In the genomic region with DNA sequence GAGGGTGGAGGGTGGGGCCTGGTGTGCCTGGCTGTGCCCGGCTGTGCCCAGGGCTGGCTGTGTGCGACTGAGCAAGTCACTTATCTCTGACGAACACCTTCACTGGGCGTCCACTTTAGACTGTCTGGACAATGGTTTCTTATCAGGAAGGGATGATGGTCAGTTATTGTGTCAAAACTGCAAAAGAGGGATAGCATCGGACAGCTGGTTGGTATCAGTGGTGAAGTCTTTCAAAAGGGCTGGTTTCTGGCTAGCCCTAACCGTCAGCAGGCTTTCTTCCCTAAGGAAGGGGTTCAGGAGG, we compare ENCODE assay signal across 23 cellular contexts. TPM values are rescaled to one million over a fixed set of nuclear protein-coding genes. Genes with fewer than 3 reads are reported as not detected.
DNase-seq lines count a peak whose midpoint lies in the region; ATAC-seq, FAIRE-seq and TF ChIP-seq lines count a peak whose summit lies in the region.
"Had no signal": no experiment of that assay in that cellular context is flagged by ENCODE, and none has a peak within 500 bp of the region (broad histone marks: within the 10 kb centered on the region; RNA-seq: fewer than 3 reads in every experiment).

No MANE protein-coding gene starts in this region.

- no peaks in the 10 kb centered on the region for H3K27me3 ChIP-seq in OCI-LY3 (ENCODE audit: low read depth, low read length)
- no peaks in the 10 kb centered on the region for H3K27me3 ChIP-seq in dorsolateral prefrontal cortex

- H3K4me2 ChIP-seq in OCI-LY3 (ENCODE audit: low read length): peak overlapping the region; percentile 35

- peak overlapping the region; percentile 16 to 69 (median 23) for H3K27ac Mint-ChIP-seq in nephron

- no peak for ATAC-seq in GM21529 (IDR thresholded peaks at IDR 0.05; ENCODE audit: unreplicated experiment)
- ATAC-seq in GM21390 (IDR thresholded peaks at IDR 0.05; ENCODE audit: unreplicated experiment): no peak
- ATAC-seq: activated CD4-positive, CD25-positive, alpha-beta regulatory T cell treated with anti-CD3 and anti-CD28 coated beads, Interleukin-2, amount 50 U/mL, for 24 hours; activated CD8-positive, alpha-beta T cell treated with anti-CD3 and anti-CD28 coated beads, Interleukin-2, amount 10 ng/mL, durations not matched to agents 7 days and 5 days; activated naive CD4-positive, alpha-beta T cell treated with anti-CD3 and anti-CD28 coated beads, Interleukin-2, amount 50 U/mL, for 72 hours had no signal

- H3K36me3 ChIP-seq in OCI-LY3 (replicated peaks; ENCODE audit: low read depth, low read length): peaks cover 70% of the 10 kb centered on the region
- H3K36me3 ChIP-seq: spleen had no signal

- no peak overlapping the region; the same call in 1 of the 2 replicates for H3K9ac ChIP-seq in OCI-LY3 (ENCODE audit: low read length)

- FAIRE-seq in urothelium cell line (lab: Jason Lieb, UNC): no peak

- H3K27me3 Mint-ChIP-seq in nephron (ENCODE audit: low read depth): peaks cover 11% of the 10 kb centered on the region

- H3K9me3 ChIP-seq in OCI-LY3 (ENCODE audit: insufficient read depth, low read length): no peaks in the 10 kb centered on the region
- H3K9me3 ChIP-seq: spleen had no signal

- TF ChIP-seq CTCF in OCI-LY3 (IDR thresholded peaks at IDR 0.05; ENCODE audit: low read depth, low read length) (no peak), dorsolateral prefrontal cortex (IDR thresholded peaks at IDR 0.05 in 54 of 56, conservative IDR thresholded peaks at IDR 0.05 in 2 of 56; ENCODE audit: low read depth in 1 of 56, partially characterized antibody in 56 of 56) (no peak), nephron (IDR thresholded peaks at IDR 0.05; ENCODE audit: unreplicated experiment in 3 of 3) (no peak)

- H3K4me3 ChIP-seq in OCI-LY3 (ENCODE audit: low read length) (0 out of 2 replicates have a peak overlapping the region, but pooled peaks have one; percentile 0), dorsolateral prefrontal cortex (no peak overlapping the region)
- H3K4me3 ChIP-seq: coronary artery, lung, spleen had no signal

- peaks cover 36% of the 10 kb centered on the region for H3K4me1 Mint-ChIP-seq in nephron

- H4K20me1 ChIP-seq in OCI-LY3 (ENCODE audit: insufficient read depth, low read length): peaks cover 74% of the 10 kb centered on the region

- intact Hi-C loops in dorsolateral prefrontal cortex (cut with DNase I): loop anchor here in 1 of 2 donors (10.0 kb wide), 1 partner anchor 48 kb away; no protein-coding TSS in a partner anchor

- peaks cover 83% of the 10 kb centered on the region for H3K4me1 ChIP-seq in OCI-LY3 (ENCODE audit: low read length)

- DNase-seq in CMK (ENCODE audit: low read depth): peak; percentile 96
- no peak for DNase-seq in dorsolateral prefrontal cortex
- no peak for DNase-seq in urothelium cell line (ENCODE audit: low spot score)
- no peak for DNase-seq in stimulated activated CD4-positive, alpha-beta T cell treated with anti-CD3 and anti-CD28 coated beads, Interleukin-15, amount 100 ng/mL, for 24 hours
- DNase-seq: activated CD8-positive, alpha-beta T cell treated with anti-CD3 and anti-CD28 coated beads, Interleukin-2, amount 10 ng/mL, durations not matched to agents 7 days and 5 days; activated T-cell treated with anti-CD3 and anti-CD28 coated beads, Interleukin-2, amount 50 U/mL, for 48 hours; DND-41; Kasumi-1; NCI-H1417; NCI-H526; nephron progenitor cell; SHP77; spleen; stimulated activated CD8-positive, alpha-beta memory T cell treated with anti-CD3 and anti-CD28 coated beads, Interleukin-4, amount 100 ng/mL, for 48 hours had no signal

- H2AFZ ChIP-seq in OCI-LY3 (ENCODE audit: low read depth, low read length): no peak overlapping the region

- H3K4me3 Mint-ChIP-seq in nephron: peak overlapping the region in 2 of 3 experiments; percentile 56 to 60
- H3K4me3 Mint-ChIP-seq: activated CD8-positive, alpha-beta T cell treated with anti-CD3 and anti-CD28 coated beads, Interleukin-2, amount 10 ng/mL, durations not matched to agents 7 days and 5 days; nephron progenitor cell had no signal

- H3K36me3 Mint-ChIP-seq in nephron (ENCODE audit: low read depth): no peaks in the 10 kb centered on the region

- peak overlapping the region; percentile 56 for H3K27ac ChIP-seq in OCI-LY3 (ENCODE audit: low read length)
- peak overlapping the region in 37 of 59 donors; percentile 10 to 72 (median 52) for H3K27ac ChIP-seq in dorsolateral prefrontal cortex
- H3K27ac ChIP-seq: coronary artery had no signal

- no peaks in the 10 kb centered on the region for H3K9me3 Mint-ChIP-seq in nephron
- H3K9me3 Mint-ChIP-seq: activated naive CD4-positive, alpha-beta T cell treated with anti-CD3 and anti-CD28 coated beads, Interleukin-2, amount 50 U/mL, for 72 hours; nephron progenitor cell had no signal

- H3K79me2 ChIP-seq in OCI-LY3 (ENCODE audit: low read length): peaks cover 96% of the 10 kb centered on the region

RNA-seq across cellular contexts. Expression of a gene that starts 4.1 kb away (rescaled TPM):
- total RNA-seq in dorsolateral prefrontal cortex: 100 to 1,000 TPM in 30 of 120 experiments, 10 to 100 TPM in 90; 57.7 to 147 (median 92.3) TPM
- total RNA-seq: pulmonary artery endothelial cell had no signal

RNA-seq across cellular contexts. Expression of a gene that starts 49.4 kb away (rescaled TPM):
- total RNA-seq in dorsolateral prefrontal cortex: 10 to 100 TPM; 21.3 to 40.7 (median 28.0) TPM

RNA-seq across cellular contexts. Expression of a gene that starts 53.1 kb away (rescaled TPM):
- total RNA-seq in dorsolateral prefrontal cortex: 10 to 100 TPM; 25.2 to 75.7 (median 46.7) TPM
